Comparison of ENCODE assay signal across 8 cellular contexts in genomic region chr12:93378373-93379310, GRCh38. TPM values are rescaled to one million over a fixed set of nuclear protein-coding genes. Genes with fewer than 3 reads are reported as not detected.
DNase-seq lines count a peak whose midpoint lies in the region; ATAC-seq and TF ChIP-seq lines count a peak whose summit lies in the region.

No MANE protein-coding gene starts in this region.

- H3K4me3 Mint-ChIP-seq in memory B cell: peak overlapping the region; percentile 100

- H3K36me3 Mint-ChIP-seq in memory B cell: peaks cover 2% of the 10 kb centered on the region

- ATAC-seq in GM18517 (IDR thresholded peaks at IDR 0.05; ENCODE audit: unreplicated experiment): peak; percentile 33
- ATAC-seq in HG03045 (IDR thresholded peaks at IDR 0.05; ENCODE audit: unreplicated experiment): peak; percentile 23
- peak; percentile 47 for ATAC-seq in memory B cell (ENCODE audit: low read depth)

- in situ Hi-C loops in ACHN (cut with HindIII; ENCODE audit: low pct_ligation_motif_present, low pct_unique_long_range_greater_than_20kb, low sequenced_read_pairs): loop anchor here (25.0 kb wide), 1 partner anchor 366 kb away; no protein-coding TSS in a partner anchor

- no peak for TF ChIP-seq CTCF in dorsolateral prefrontal cortex (IDR thresholded peaks at IDR 0.05 in 54 of 56, conservative IDR thresholded peaks at IDR 0.05 in 2 of 56; ENCODE audit: low read depth in 1 of 56, partially characterized antibody in 56 of 56)

- peak overlapping the region; percentile 29 to 97 (median 91) for H3K27ac ChIP-seq in dorsolateral prefrontal cortex

- no peaks in the 10 kb centered on the region for H3K9me3 Mint-ChIP-seq in memory B cell

- no peaks in the 10 kb centered on the region for H3K27me3 Mint-ChIP-seq in memory B cell

- peak; percentile 87 for DNase-seq in ACHN
- DNase-seq in NCI-H524 treated with DMSO at 0.1 percent for 48 hours (lab: John Stamatoyannopoulos, UW): peak; percentile 69
- DNase-seq in activated CD4-positive, alpha-beta T cell treated with anti-CD3 and anti-CD28 coated beads, Interleukin-2, amount 50 U/mL, for 1 hour: peak; percentile 53
- DNase-seq in dorsolateral prefrontal cortex: peak in 2 of 10 donors; percentile 21 to 23
- peak; percentile 35 to 55 for DNase-seq in memory B cell (ENCODE audit: low spot score in 2 of 2)
- peak; percentile 13 for DNase-seq in stimulated activated CD8-positive, alpha-beta memory T cell treated with anti-CD3 and anti-CD28 coated beads, Interleukin-15, amount 100 ng/mL, for 24 hours (ENCODE audit: low read depth)

- peak overlapping the region; percentile 98 for H3K27ac Mint-ChIP-seq in memory B cell

- H3K4me1 Mint-ChIP-seq in memory B cell: peaks cover 26% of the 10 kb centered on the region

- peak overlapping the region; percentile 65 to 98 (median 87) for H3K4me3 ChIP-seq in dorsolateral prefrontal cortex

- no peaks in the 10 kb centered on the region for H3K27me3 ChIP-seq in dorsolateral prefrontal cortex

- intact Hi-C loops in dorsolateral prefrontal cortex (cut with DNase I): loop anchor here (5.0 to 10.0 kb wide), 2 partner anchors 204 to 446 kb away; no protein-coding TSS in a partner anchor

RNA-seq across cellular contexts. Expression of gene NUDT4, which starts 0.9 kb away (rescaled TPM):
- 100 to 1,000 TPM in 79 of 120 experiments, 10 to 100 TPM in 41; 42.1 to 170 (median 107) TPM for total RNA-seq in dorsolateral prefrontal cortex
